In the genomic region with DNA sequence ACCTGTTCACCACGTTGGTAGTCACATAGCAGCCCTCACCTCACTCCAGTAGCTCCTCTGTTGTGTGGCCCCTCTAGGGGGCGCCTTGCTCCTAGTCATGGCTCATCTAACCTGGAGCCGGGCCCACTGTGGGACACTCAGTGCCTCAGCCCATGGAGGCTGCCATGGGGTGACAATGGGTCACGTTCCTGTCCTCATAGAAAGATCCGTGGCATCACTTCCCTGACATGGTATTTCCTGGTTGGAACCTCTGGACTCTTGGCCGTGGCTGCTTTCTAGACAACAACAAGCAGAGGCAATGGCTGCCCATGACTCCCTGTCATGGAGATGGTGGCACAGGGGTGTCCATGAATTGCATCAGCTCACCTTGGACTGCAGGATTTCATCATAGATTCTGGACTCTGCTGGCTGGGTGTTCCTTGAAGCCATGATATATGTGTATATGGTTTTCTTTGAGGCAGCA, we compare ENCODE assay signal across 1 cellular context.
TF ChIP-seq lines count a peak whose summit lies in the region.

No MANE protein-coding gene starts in this region.

TF ChIP-seq in K562, 482 proteins besides CTCF, POLR2A, EP300 and RAD21 (continued from another document):
- TF ChIP-seq PKNOX1 (IDR thresholded peaks at IDR 0.05) = 0 out of 2 replicates have a peak, but pooled peaks have one; percentile 3
- TF ChIP-seq BACH1 (tag; IDR thresholded peaks at IDR 0.05) = peak; percentile 86
- no peak for TF ChIP-seq NFE2L1 (tag; IDR thresholded peaks at IDR 0.05; ENCODE audit: borderline replicate concordance, low read depth)
- TF ChIP-seq ELF2 (CRISPR knock-in tag; IDR thresholded peaks at IDR 0.05) = no peak
- TF ChIP-seq FUS (optimal IDR thresholded peaks at IDR 0.05; ENCODE audit: low read depth, low read length) = no peak
- no peak for TF ChIP-seq NUFIP1 (IDR thresholded peaks at IDR 0.05; ENCODE audit: partially characterized antibody)
- no peak for TF ChIP-seq ZNF224 (CRISPR knock-in tag; IDR thresholded peaks at IDR 0.05)
- TF ChIP-seq ZFP36 (IDR thresholded peaks at IDR 0.05; ENCODE audit: low read depth, low read length, partially characterized antibody) = no peak
- TF ChIP-seq, protein P1, sequence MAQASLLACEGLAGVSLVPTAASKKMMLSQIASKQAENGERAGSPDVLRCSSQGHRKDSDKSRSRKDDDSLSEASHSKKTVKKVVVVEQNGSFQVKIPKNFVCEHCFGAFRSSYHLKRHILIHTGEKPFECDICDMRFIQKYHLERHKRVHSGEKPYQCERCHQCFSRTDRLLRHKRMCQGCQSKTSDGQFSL (CRISPR knock-in tag; IDR thresholded peaks at IDR 0.05) = no peak
- TF ChIP-seq, protein P1 (tag; IDR thresholded peaks at IDR 0.05) = peak in 1 of 2 experiments; percentile 73; a peak in 1 of 4 replicates
- no peak for TF ChIP-seq ZNF274 (IDR thresholded peaks at IDR 0.05; ENCODE audit: borderline replicate concordance, low read depth, low read length)
- no peak for TF ChIP-seq ZNF174 (CRISPR knock-in tag; IDR thresholded peaks at IDR 0.05)
- TF ChIP-seq E2F3 (CRISPR knock-in tag; IDR thresholded peaks at IDR 0.05) = peak; percentile 26; the same call in 1 of the 2 replicates
- TF ChIP-seq PHF21A (IDR thresholded peaks at IDR 0.05; ENCODE audit: borderline replicate concordance, low read depth) = no peak
- TF ChIP-seq ZBTB17 (CRISPR knock-in tag; IDR thresholded peaks at IDR 0.05) = 0 out of 2 replicates have a peak, but pooled peaks have one; percentile 43
- TF ChIP-seq, protein P2, sequence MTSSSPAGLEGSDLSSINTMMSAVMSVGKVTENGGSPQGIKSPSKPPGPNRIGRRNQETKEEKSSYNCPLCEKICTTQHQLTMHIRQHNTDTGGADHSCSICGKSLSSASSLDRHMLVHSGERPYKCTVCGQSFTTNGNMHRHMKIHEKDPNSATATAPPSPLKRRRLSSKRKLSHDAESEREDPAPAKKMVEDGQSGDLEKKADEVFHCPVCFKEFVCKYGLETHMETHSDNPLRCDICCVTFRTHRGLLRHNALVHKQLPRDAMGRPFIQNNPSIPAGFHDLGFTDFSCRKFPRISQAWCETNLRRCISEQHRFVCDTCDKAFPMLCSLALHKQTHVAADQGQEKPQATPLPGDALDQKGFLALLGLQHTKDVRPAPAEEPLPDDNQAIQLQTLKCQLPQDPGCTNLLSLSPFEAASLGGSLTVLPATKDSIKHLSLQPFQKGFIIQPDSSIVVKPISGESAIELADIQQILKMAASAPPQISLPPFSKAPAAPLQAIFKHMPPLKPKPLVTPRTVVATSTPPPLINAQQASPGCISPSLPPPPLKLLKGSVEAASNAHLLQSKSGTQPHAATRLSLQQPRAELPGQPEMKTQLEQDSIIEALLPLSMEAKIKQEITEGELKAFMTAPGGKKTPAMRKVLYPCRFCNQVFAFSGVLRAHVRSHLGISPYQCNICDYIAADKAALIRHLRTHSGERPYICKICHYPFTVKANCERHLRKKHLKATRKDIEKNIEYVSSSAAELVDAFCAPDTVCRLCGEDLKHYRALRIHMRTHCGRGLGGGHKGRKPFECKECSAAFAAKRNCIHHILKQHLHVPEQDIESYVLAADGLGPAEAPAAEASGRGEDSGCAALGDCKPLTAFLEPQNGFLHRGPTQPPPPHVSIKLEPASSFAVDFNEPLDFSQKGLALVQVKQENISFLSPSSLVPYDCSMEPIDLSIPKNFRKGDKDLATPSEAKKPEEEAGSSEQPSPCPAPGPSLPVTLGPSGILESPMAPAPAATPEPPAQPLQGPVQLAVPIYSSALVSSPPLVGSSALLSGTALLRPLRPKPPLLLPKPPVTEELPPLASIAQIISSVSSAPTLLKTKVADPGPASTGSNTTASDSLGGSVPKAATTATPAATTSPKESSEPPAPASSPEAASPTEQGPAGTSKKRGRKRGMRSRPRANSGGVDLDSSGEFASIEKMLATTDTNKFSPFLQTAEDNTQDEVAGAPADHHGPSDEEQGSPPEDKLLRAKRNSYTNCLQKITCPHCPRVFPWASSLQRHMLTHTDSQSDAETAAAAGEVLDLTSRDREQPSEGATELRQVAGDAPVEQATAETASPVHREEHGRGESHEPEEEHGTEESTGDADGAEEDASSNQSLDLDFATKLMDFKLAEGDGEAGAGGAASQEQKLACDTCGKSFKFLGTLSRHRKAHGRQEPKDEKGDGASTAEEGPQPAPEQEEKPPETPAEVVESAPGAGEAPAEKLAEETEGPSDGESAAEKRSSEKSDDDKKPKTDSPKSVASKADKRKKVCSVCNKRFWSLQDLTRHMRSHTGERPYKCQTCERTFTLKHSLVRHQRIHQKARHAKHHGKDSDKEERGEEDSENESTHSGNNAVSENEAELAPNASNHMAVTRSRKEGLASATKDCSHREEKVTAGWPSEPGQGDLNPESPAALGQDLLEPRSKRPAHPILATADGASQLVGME (CRISPR knock-in tag; IDR thresholded peaks at IDR 0.05) = 0 out of 2 replicates have a peak, but pooled peaks have one; percentile 40
- TF ChIP-seq ZNF133 (CRISPR knock-in tag; IDR thresholded peaks at IDR 0.05) = no peak
- TF ChIP-seq KLF6 (CRISPR knock-in tag; IDR thresholded peaks at IDR 0.05; ENCODE audit: borderline replicate concordance) = peak; percentile 82; the same call in 1 of the 2 replicates
- TF ChIP-seq TEAD2 (tag; IDR thresholded peaks at IDR 0.05) = 0 out of 2 replicates have a peak, but pooled peaks have one; percentile 33
- no peak for TF ChIP-seq NCOA6 (IDR thresholded peaks at IDR 0.05)
- TF ChIP-seq RNF219 (CRISPR knock-in tag; IDR thresholded peaks at IDR 0.05) = no peak
- TF ChIP-seq TRIM24 (IDR thresholded peaks at IDR 0.05) = peak; percentile 94 to 96
- no peak for TF ChIP-seq DNMT1 (IDR thresholded peaks at IDR 0.05)
- TF ChIP-seq, protein P3, sequence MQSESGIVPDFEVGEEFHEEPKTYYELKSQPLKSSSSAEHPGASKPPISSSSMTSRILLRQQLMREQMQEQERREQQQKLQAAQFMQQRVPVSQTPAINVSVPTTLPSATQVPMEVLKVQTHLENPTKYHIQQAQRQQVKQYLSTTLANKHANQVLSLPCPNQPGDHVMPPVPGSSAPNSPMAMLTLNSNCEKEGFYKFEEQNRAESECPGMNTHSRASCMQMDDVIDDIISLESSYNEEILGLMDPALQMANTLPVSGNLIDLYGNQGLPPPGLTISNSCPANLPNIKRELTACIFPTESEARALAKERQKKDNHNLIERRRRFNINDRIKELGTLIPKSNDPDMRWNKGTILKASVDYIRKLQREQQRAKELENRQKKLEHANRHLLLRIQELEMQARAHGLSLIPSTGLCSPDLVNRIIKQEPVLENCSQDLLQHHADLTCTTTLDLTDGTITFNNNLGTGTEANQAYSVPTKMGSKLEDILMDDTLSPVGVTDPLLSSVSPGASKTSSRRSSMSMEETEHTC (IDR thresholded peaks at IDR 0.05) = no peak
- no peak for TF ChIP-seq RAD51 (IDR thresholded peaks at IDR 0.05; ENCODE audit: borderline replicate concordance, low read depth)
- peak; percentile 86 for TF ChIP-seq CXXC5 (CRISPR knock-in tag; IDR thresholded peaks at IDR 0.05)
